ENCODE assay signal across 23 cellular contexts in genomic region chr3:127175272-127175671, GRCh38. TPM values are rescaled to one million over a fixed set of nuclear protein-coding genes. Genes with fewer than 3 reads are reported as not detected.
A peak's percentile ranks its signal among the peaks of the same experiment; 100 is the strongest.
DNase-seq lines count a peak whose midpoint lies in the region; ATAC-seq and TF ChIP-seq lines count a peak whose summit lies in the region.
"Had no signal": no experiment of that assay in that cellular context is flagged by ENCODE, and none has a peak within 500 bp of the region (broad histone marks: within the 10 kb centered on the region; RNA-seq: fewer than 3 reads in every experiment).

No MANE protein-coding gene starts in this region.

- no peaks in the 10 kb centered on the region for H3K79me2 ChIP-seq in hepatocyte

- H4K20me1 ChIP-seq in hepatocyte (ENCODE audit: insufficient read depth, poor library complexity, severe bottlenecking), result no peaks in the 10 kb centered on the region

- H3K27me3 ChIP-seq in effector memory CD4-positive, alpha-beta T cell (replicated peaks; ENCODE audit: control insufficient read depth, insufficient read depth, low read length, poor library complexity, severe bottlenecking), result peaks cover 3% of the 10 kb centered on the region
- peaks cover 5% of the 10 kb centered on the region for H3K27me3 ChIP-seq in hepatocyte
- H3K27me3 ChIP-seq: BLaER1 treated with 17β-estradiol and CSF1 and Interleukin-3, amounts not matched to agents 10 nM and 100 nM had no signal

- H2AFZ ChIP-seq in hepatocyte, result no peak overlapping the region

- DNase-seq in DMS153 (lab: John Stamatoyannopoulos, UW) (peak; percentile 21), DMS153 treated with DMSO at 0.1 percent for 48 hours (lab: John Stamatoyannopoulos, UW; ENCODE audit: unreplicated experiment) (no peak), cerebellum (ENCODE audit: low spot score) (peak; percentile 70), islet precursor cell (peak; percentile 29), left cardiac atrium (no peak), NCI-H2029 treated with DMSO at 0.1 percent for 48 hours (lab: John Stamatoyannopoulos, UW) (no peak), hepatocyte (ENCODE audit: low spot score) (no peak)
- DNase-seq in effector memory CD4-positive, alpha-beta T cell, result no peak
- DNase-seq: ACHN, DMS53, GF-D8, IMR-90, NCI-H1694, NCI-H2081 treated with DMSO at 0.1 percent for 48 hours, NCI-H2171 treated with DMSO at 0.1 percent for 48 hours, NCI-H526 treated with DMSO at 0.1 percent for 48 hours, PC-3, Right ventricle myocardium superior had no signal

- no peaks in the 10 kb centered on the region for H3K36me3 ChIP-seq in effector memory CD4-positive, alpha-beta T cell (ENCODE audit: control insufficient read depth, insufficient read depth, low read length)
- no peaks in the 10 kb centered on the region for H3K36me3 ChIP-seq in hepatocyte (replicated peaks; ENCODE audit: insufficient read depth, low read depth)
- H3K36me3 ChIP-seq: BLaER1 treated with 17β-estradiol and CSF1 and Interleukin-3, amounts not matched to agents 10 nM and 100 nM had no signal

- H3K4me3 ChIP-seq in effector memory CD4-positive, alpha-beta T cell (ENCODE audit: insufficient read depth, low read depth, low read length, poor library complexity, severe bottlenecking), result no peak overlapping the region
- H3K4me3 ChIP-seq in hepatocyte, result no peak overlapping the region
- H3K4me3 ChIP-seq: BLaER1 treated with 17β-estradiol and CSF1 and Interleukin-3, amounts not matched to agents 10 nM and 100 nM had no signal

- ATAC-seq in left cardiac atrium, result no peak
- ATAC-seq: CD8-positive, alpha-beta T cell; PC-3 had no signal

- no peaks in the 10 kb centered on the region for H3K9me2 ChIP-seq in hepatocyte (replicated peaks; ENCODE audit: insufficient read depth)

- H3K4me2 ChIP-seq in hepatocyte, result no peak overlapping the region
- H3K4me2 ChIP-seq: BLaER1 treated with 17β-estradiol and CSF1 and Interleukin-3, amounts not matched to agents 10 nM and 100 nM; KMS-11 had no signal

- intact Hi-C loops in left cardiac atrium (cut with DNase I), result loop anchor here in 1 of 2 donors (5.0 kb wide), 1 partner anchor 498 kb away; no protein-coding TSS in a partner anchor

- 89% methylated on average over 11 of the region's 11 CpGs for WGBS in hepatocyte (ENCODE audit: low lambda C conversion rate, missing lambda C conversion rate)

- H3K9me3 ChIP-seq in effector memory CD4-positive, alpha-beta T cell (ENCODE audit: control insufficient read depth, low read length), result no peaks in the 10 kb centered on the region
- no peaks in the 10 kb centered on the region for H3K9me3 ChIP-seq in hepatocyte (ENCODE audit: low read depth)

- no peak overlapping the region for H3K27ac ChIP-seq in effector memory CD4-positive, alpha-beta T cell (ENCODE audit: insufficient read depth, low read length, poor library complexity, severe bottlenecking)
- no peak overlapping the region for H3K27ac ChIP-seq in hepatocyte
- H3K27ac ChIP-seq: 22Rv1; BLaER1 treated with 17β-estradiol and CSF1 and Interleukin-3, amounts not matched to agents 10 nM and 100 nM; KMS-11 had no signal

- no peaks in the 10 kb centered on the region for H3K4me1 ChIP-seq in effector memory CD4-positive, alpha-beta T cell (ENCODE audit: control insufficient read depth, insufficient read depth, low read length, poor library complexity, severe bottlenecking)
- H3K4me1 ChIP-seq in hepatocyte (ENCODE audit: insufficient read depth), result peaks cover 9% of the 10 kb centered on the region

- TF ChIP-seq CTCF in hepatocyte (IDR thresholded peaks at IDR 0.05; ENCODE audit: poor library complexity), result no peak

RNA-seq across cellular contexts. Expression of gene PRR23E, which starts 17.7 kb away (rescaled TPM):
- not detected for total RNA-seq in cerebellum
- not detected for total RNA-seq in left cardiac atrium
- not detected in 2 replicates for total RNA-seq in hepatocyte
- polyA plus RNA-seq in hepatocyte, result not detected in 2 replicates
- total RNA-seq: CD8-positive, alpha-beta T cell; IMR-90; PC-3; Right ventricle myocardium superior; RPMI7951 had no signal
- polyA plus RNA-seq: IMR-90 had no signal

Comparison
In these comparisons a context has a peak if more than half of its experiments do, and no peak if none do; other contexts are left out.
1. DNase-seq: peak in DMS153 (single experiment), cerebellum (single experiment) and islet precursor cell (single experiment); none in DMS153 treated with DMSO at 0.1 percent for 48 hours (single experiment), effector memory CD4-positive, alpha-beta T cell (0 of 3), left cardiac atrium (single experiment), NCI-H2029 treated with DMSO at 0.1 percent for 48 hours (single experiment) and hepatocyte (single experiment).